In genomic region chr10:14617125-14617524, GRCh38 we compare ENCODE assay signal across 14 cellular contexts.
DNase-seq lines count a peak whose midpoint lies in the region; ATAC-seq, FAIRE-seq and TF ChIP-seq lines count a peak whose summit lies in the region.
"Had no signal": no experiment of that assay in that cellular context is flagged by ENCODE, and none has a peak within 500 bp of the region (broad histone marks: within the 10 kb centered on the region; RNA-seq: fewer than 3 reads in every experiment).

No MANE protein-coding gene starts in this region.

- peaks cover 18% of the 10 kb centered on the region for H3K4me1 ChIP-seq in MM.1S (ENCODE audit: low read length)
- no peaks in the 10 kb centered on the region for H3K4me1 ChIP-seq in GM12878 (ENCODE audit: control insufficient read depth, insufficient read depth, low read length)
- peaks cover 0 to 4% of the 10 kb centered on the region in 2 donors for H3K4me1 ChIP-seq in neuronal stem cell (ENCODE audit: control insufficient read depth in 2 of 2, insufficient read depth in 1 of 2, low read depth in 1 of 2, low read length in 2 of 2)
- H3K4me1 ChIP-seq: colonic mucosa had no signal

- H3K27ac ChIP-seq in MM.1S (ENCODE audit: low read length) (no peak overlapping the region; the same call in 1 of the 2 replicates), GM12878 (ENCODE audit: control insufficient read depth, insufficient read depth) (no peak overlapping the region), neuronal stem cell (replicated peaks; ENCODE audit: low read length) (no peak overlapping the region)
- H3K27ac ChIP-seq: colonic mucosa had no signal

- no peak overlapping the region for H2BK15ac ChIP-seq in neuronal stem cell (ENCODE audit: low read length)

- TF ChIP-seq POLR2A in GM12878 (IDR thresholded peaks at IDR 0.05; ENCODE audit: low read depth, low read length): no peak

- H3K14ac ChIP-seq in neuronal stem cell (ENCODE audit: low read length): no peak overlapping the region

- WGBS in GM12878 (ENCODE audit: insufficient coverage, insufficient replicate concordance, low lambda C conversion rate, missing lambda C conversion rate): 32% methylated on average over 2 of the region's 2 CpGs
- no CpG with 5 or more reads among the region's 2 CpGs for WGBS in neuronal stem cell (ENCODE audit: extremely low coverage in 2 of 2, insufficient read length in 2 of 2, insufficient replicate concordance in 1 of 2), 2 donors

- no peak overlapping the region for H4K8ac ChIP-seq in neuronal stem cell (ENCODE audit: low read depth, low read length)

- H3K36me3 ChIP-seq in MM.1S (replicated peaks; ENCODE audit: insufficient read depth, low read length) (no peaks in the 10 kb centered on the region; the same call in 1 of the 2 replicates), GM12878 (ENCODE audit: control insufficient read depth in 2 of 2, insufficient read depth in 2 of 2, low read length in 1 of 2) (no peaks in the 10 kb centered on the region), neuronal stem cell (replicated peaks in 1 of 2; ENCODE audit: control insufficient read depth in 2 of 2, insufficient read depth in 2 of 2, low read length in 2 of 2) (no peaks in the 10 kb centered on the region)
- H3K36me3 ChIP-seq: colonic mucosa had no signal

- no peaks in the 10 kb centered on the region for H3K9me3 ChIP-seq in MM.1S (replicated peaks; ENCODE audit: insufficient read depth, low read length)
- H3K9me3 ChIP-seq in GM12878 (replicated peaks; ENCODE audit: control insufficient read depth, insufficient read depth, low read length): no peaks in the 10 kb centered on the region
- H3K9me3 ChIP-seq in neuronal stem cell (replicated peaks in 1 of 2; ENCODE audit: control insufficient read depth in 2 of 2, insufficient read depth in 1 of 2, low read depth in 1 of 2, low read length in 2 of 2): no peaks in the 10 kb centered on the region
- H3K9me3 ChIP-seq: colonic mucosa had no signal

- H3K9me2 ChIP-seq in MM.1S (replicated peaks; ENCODE audit: insufficient read depth, low read length): no peaks in the 10 kb centered on the region

- H2AK5ac ChIP-seq in neuronal stem cell (ENCODE audit: low read depth, low read length): no peak overlapping the region

- H3K4me2 ChIP-seq in MM.1S (ENCODE audit: low read depth, low read length) (peak overlapping the region; percentile 46), GM12878 (ENCODE audit: control insufficient read depth, insufficient read depth) (no peak overlapping the region), neuronal stem cell (ENCODE audit: insufficient read depth, low read length, poor library complexity, severe bottlenecking) (no peak overlapping the region)

- no peak for FAIRE-seq in GM12878 (lab: Jason Lieb, UNC)
- no peak for FAIRE-seq in RCC 7860 (lab: Jason Lieb, UNC)
- FAIRE-seq: kidney had no signal

- POLR2A ChIA-PET in GM12878 (lab: Charles Lee): interaction anchor here (1.0 to 11.4 kb wide), 3 partner anchors 9 to 26 kb away, joined by 3 to 99 read pairs (median 4); no protein-coding TSS in a partner anchor

- no peak overlapping the region for H2BK120ac ChIP-seq in neuronal stem cell (ENCODE audit: low read depth, low read length)

- peaks cover 9% of the 10 kb centered on the region; the same call in 1 of the 2 replicates for H3F3A ChIP-seq in MM.1S (ENCODE audit: insufficient read depth, low read length)

- H4K20me1 ChIP-seq in MM.1S (ENCODE audit: insufficient read depth, low read length) (no peaks in the 10 kb centered on the region), GM12878 (ENCODE audit: control insufficient read depth, insufficient read depth) (no peaks in the 10 kb centered on the region)

- H2BK12ac ChIP-seq in neuronal stem cell (ENCODE audit: low read length): no peak overlapping the region

- intact Hi-C loops in GM12878 (cut with micrococcal nuclease; ENCODE audit: unreplicated experiment): no loop called here

- BruUV-seq in GM12878 (replicated peaks; lab: Mats Ljungman, UMichigan): no TSS peak

- H2BK5ac ChIP-seq in neuronal stem cell (ENCODE audit: low read length): no peak overlapping the region

- H3K27me3 ChIP-seq in MM.1S (replicated peaks; ENCODE audit: insufficient read depth, low read length) (no peaks in the 10 kb centered on the region), GM12878 (replicated peaks in 1 of 2; ENCODE audit: control insufficient read depth in 2 of 2, insufficient read depth in 2 of 2, low read length in 1 of 2) (no peaks in the 10 kb centered on the region), neuronal stem cell (ENCODE audit: control insufficient read depth in 3 of 3, insufficient read depth in 3 of 3, low read depth in 1 of 3, low read length in 3 of 3) (peaks cover 0 to 8% (median 0%) of the 10 kb centered on the region in 3 experiments)
- H3K27me3 ChIP-seq: colonic mucosa had no signal

- H3K4me1 Mint-ChIP-seq in T-helper 1 cell treated with Interleukin-12 subunit alpha and Interleukin-12 subunit beta and Interleukin-4 antibody, amounts not matched to agents 30 μg/mL and 1 μg/mL, for 36 hours (ENCODE audit: low read depth): peaks cover 29% of the 10 kb centered on the region

- peak overlapping the region; percentile 70 for H3K27ac Mint-ChIP-seq in T-helper 1 cell treated with Interleukin-12 subunit alpha and Interleukin-12 subunit beta and Interleukin-4 antibody, amounts not matched to agents 30 μg/mL and 1 μg/mL, for 36 hours

- RAD21 ChIA-PET in GM12878 (lab: Charles Lee; ENCODE audit: unreplicated experiment): interaction anchor here (0.8 to 1.7 kb wide), 2 partner anchors 11 to 31 kb away, joined by 3 to 5 read pairs; no protein-coding TSS in a partner anchor

- TF ChIP-seq CTCF in MM.1S (IDR thresholded peaks at IDR 0.05; ENCODE audit: low read length) (no peak), GM12878 (IDR thresholded peaks at IDR 0.05 in 2 of 3, conservative IDR thresholded peaks at IDR 0.05 in 1 of 3; ENCODE audit: control insufficient read depth in 2 of 3, extremely low read depth in 1 of 3, insufficient read depth in 1 of 3, low read depth in 3 of 3, low read length in 3 of 3) (no peak)

- no peak overlapping the region for H3K4ac ChIP-seq in neuronal stem cell (ENCODE audit: low read length)

- H3K23ac ChIP-seq in neuronal stem cell (ENCODE audit: low read depth, low read length, poor library complexity): no peak overlapping the region

- no peak for TF ChIP-seq RAD21 in GM12878 (IDR thresholded peaks at IDR 0.05; ENCODE audit: insufficient read depth, low read depth, low read length)

- H3K4me3 Mint-ChIP-seq in T-helper 1 cell treated with Interleukin-12 subunit alpha and Interleukin-12 subunit beta and Interleukin-4 antibody, amounts not matched to agents 30 μg/mL and 1 μg/mL, for 36 hours: peak overlapping the region; percentile 51

- H3K9ac ChIP-seq in MM.1S (ENCODE audit: low read length) (peak overlapping the region; percentile 16; the same call in 1 of the 2 replicates), GM12878 (ENCODE audit: control insufficient read depth, insufficient read depth, low read length) (no peak overlapping the region), neuronal stem cell (ENCODE audit: low read depth, low read length, poor library complexity) (no peak overlapping the region)

- H2AFZ ChIP-seq in MM.1S (ENCODE audit: low read length) (peak overlapping the region; percentile 90), GM12878 (ENCODE audit: control insufficient read depth, low read depth, low read length) (no peak overlapping the region), neuronal stem cell (ENCODE audit: low read length) (peak overlapping the region; percentile 67)

- H3K27me3 Mint-ChIP-seq in T-helper 1 cell treated with Interleukin-12 subunit alpha and Interleukin-12 subunit beta and Interleukin-4 antibody, amounts not matched to agents 30 μg/mL and 1 μg/mL, for 36 hours (ENCODE audit: low read depth): no peaks in the 10 kb centered on the region

- H4K91ac ChIP-seq in neuronal stem cell (ENCODE audit: low read depth, low read length, poor library complexity): no peak overlapping the region

- ATAC-seq in GM12878: peak; percentile 46; the same call in 2 of the 3 replicates
- no peak for ATAC-seq in GM21786 (IDR thresholded peaks at IDR 0.05; ENCODE audit: unreplicated experiment)
- ATAC-seq: Right ventricle myocardium inferior had no signal

- no peaks in the 10 kb centered on the region for H3K79me1 ChIP-seq in neuronal stem cell (ENCODE audit: low read depth, low read length)

- DNase-seq in T-helper 1 cell (no peak), MM.1S (no peak), GM12878 (ENCODE audit: low read depth, low spot score) (no peak), neuronal stem cell (ENCODE audit: low spot score) (no peak), RCC 7860 (ENCODE audit: low spot score) (no peak), foreskin melanocyte (no peak)
- DNase-seq: activated CD4-positive, alpha-beta T cell treated with anti-CD3 and anti-CD28 coated beads for 1 hour; activated gamma-delta T cell treated with Interleukin-2 at 50 U/mL for 16 hours; colonic mucosa; kidney; NCI-H2227 treated with DMSO at 0.1 percent for 48 hours had no signal

- no peak overlapping the region for H3K18ac ChIP-seq in neuronal stem cell (ENCODE audit: low read length)

- H3K79me2 ChIP-seq in MM.1S (ENCODE audit: low read length): no peaks in the 10 kb centered on the region
- no peaks in the 10 kb centered on the region for H3K79me2 ChIP-seq in GM12878 (ENCODE audit: control insufficient read depth, insufficient read depth, low read length)

- SMC1A ChIA-PET in GM12878 (lab: Charles Lee; ENCODE audit: uncharacterized antibody, unreplicated experiment): interaction anchor here (0.5 to 3.1 kb wide), 9 partner anchors 11 to 79 kb away, joined by 3 to 11 read pairs (median 3); no protein-coding TSS in a partner anchor

- H3K36me3 Mint-ChIP-seq in T-helper 1 cell treated with Interleukin-12 subunit alpha and Interleukin-12 subunit beta and Interleukin-4 antibody, amounts not matched to agents 30 μg/mL and 1 μg/mL, for 36 hours (ENCODE audit: low read depth): no peaks in the 10 kb centered on the region

- H3K4me3 ChIP-seq in MM.1S (ENCODE audit: low read length) (no peak overlapping the region), GM12878 (no peak overlapping the region), neuronal stem cell (ENCODE audit: low read length in 2 of 2) (no peak overlapping the region)
- H3K4me3 ChIP-seq: colonic mucosa had no signal

- in situ Hi-C loops in GM12878 (cut with MboI): no loop called here

- no peaks in the 10 kb centered on the region for H3K9me3 Mint-ChIP-seq in T-helper 1 cell treated with Interleukin-12 subunit alpha and Interleukin-12 subunit beta and Interleukin-4 antibody, amounts not matched to agents 30 μg/mL and 1 μg/mL, for 36 hours

- CTCF ChIA-PET in GM12878 (lab: Yijun Ruan, JAX): interaction anchor here (1.1 to 1.7 kb wide), 4 partner anchors 11 to 205 kb away, joined by 3 to 4 read pairs (median 4); no protein-coding TSS in a partner anchor

- TF ChIP-seq EP300 in GM12878 (IDR thresholded peaks at IDR 0.05; ENCODE audit: borderline replicate concordance in 1 of 2, control insufficient read depth in 1 of 2, low read depth in 2 of 2, low read length in 2 of 2): no peak

TF ChIP-seq in GM12878, 131 proteins besides CTCF, POLR2A, EP300 and RAD21 (continues in another document):
- TF ChIP-seq CHD4 (IDR thresholded peaks at IDR 0.05): no peak
- TF ChIP-seq RAD51 (IDR thresholded peaks at IDR 0.05): no peak
